In the genomic region with DNA sequence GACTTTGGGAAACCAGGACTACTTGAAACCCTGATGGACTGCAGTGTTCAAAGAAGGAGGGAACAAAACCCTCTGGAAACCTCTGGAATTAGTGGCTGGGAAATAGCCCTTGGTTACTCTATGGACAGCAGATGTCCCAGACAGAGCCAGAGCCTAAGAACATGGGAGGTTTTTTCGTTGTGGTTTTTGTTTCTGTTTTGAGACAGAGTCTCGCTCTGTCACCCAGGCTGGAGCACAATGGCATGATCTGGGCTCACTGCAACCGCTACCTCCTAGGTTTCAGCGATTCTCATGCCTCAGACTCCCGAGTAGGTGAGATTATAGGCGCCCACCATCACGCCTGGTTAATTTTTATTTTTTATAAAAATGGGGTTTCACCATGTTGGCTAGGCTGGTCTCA, we compare ENCODE assay signal across 31 cellular contexts.
"Had no signal": no experiment of that assay in that cellular context is flagged by ENCODE, and none has a peak within 500 bp of the region (broad histone marks: within the 10 kb centered on the region; RNA-seq: fewer than 3 reads in every experiment).

No MANE protein-coding gene starts in this region.

- H3K27me3 ChIP-seq: SJCRH30 had no signal

- H3K27ac ChIP-seq: KMS-11, PC-9, RWPE1, SJCRH30, SK-N-MC had no signal

- DNase-seq: Karpas-422, KBM-7, NCI-H1048, NCI-H1092 treated with DMSO at 0.1 percent for 48 hours, NCI-H1105 treated with DMSO at 0.1 percent for 48 hours, NCI-H1417, NCI-H1436, NCI-H1694 treated with DMSO at 0.1 percent for 48 hours, NCI-H187 treated with DMSO at 0.1 percent for 48 hours, NCI-H2029, NCI-H2081, NCI-H2171 treated with DMSO at 0.1 percent for 48 hours, NCI-H2227 treated with DMSO at 0.1 percent for 48 hours, NCI-H345, NCI-H446, NCI-H510A treated with DMSO at 0.1 percent for 48 hours, NCI-H524 treated with DMSO at 0.1 percent for 48 hours, NCI-H526 treated with DMSO at 0.1 percent for 48 hours, NCI-H748 treated with DMSO at 0.1 percent for 48 hours, NCI-H82, PC-9, SHP77, SIG-M5, SJCRH30, T-helper 1 cell had no signal

- ATAC-seq: Panc1, Right ventricle myocardium inferior, SK-N-SH treated with all-trans-retinoic acid at 6 μM for 48 hours had no signal

- H3K4me2 ChIP-seq: KMS-11, PC-9 had no signal

- H3K36me3 ChIP-seq: SJCRH30 had no signal

- H2AFZ ChIP-seq: PC-9 had no signal

- H3K9me3 ChIP-seq: SJCRH30 had no signal

- H3K4me1 ChIP-seq: SJCRH30 had no signal

- H3K9ac ChIP-seq: KMS-11 had no signal

- H3K4me3 ChIP-seq: PC-9, SJCRH30, SK-N-MC had no signal
